ENCODE assay signal across 24 cellular contexts in the genomic region with DNA sequence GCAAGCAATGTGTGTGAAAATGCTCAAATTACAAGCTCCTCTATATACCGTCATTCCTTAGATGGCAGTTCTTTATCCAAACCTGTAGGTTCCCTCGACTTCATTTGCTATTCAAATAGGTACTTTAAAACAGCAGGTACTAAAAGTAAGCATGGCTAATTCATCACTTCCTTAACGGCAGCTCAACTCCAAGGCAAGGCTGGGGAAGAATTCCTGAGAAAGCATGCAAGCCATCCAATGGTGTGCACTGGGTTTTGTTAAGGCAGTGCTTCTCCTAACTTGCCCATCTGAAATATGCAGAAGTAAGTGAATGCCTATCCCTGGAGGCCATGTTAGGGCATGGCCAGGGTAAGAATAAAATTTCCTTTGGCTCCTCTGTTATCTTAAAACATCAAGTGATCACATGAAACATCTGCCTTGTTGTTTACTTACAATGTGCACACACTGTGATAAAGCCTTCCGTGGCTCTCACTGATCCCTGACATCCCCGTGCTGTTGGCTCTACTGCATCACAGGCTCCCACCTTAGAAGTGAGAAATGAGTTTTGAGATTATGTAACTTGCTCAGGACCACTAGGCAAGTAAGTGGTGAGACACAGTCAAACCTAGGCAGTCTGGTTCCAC. TPM values are rescaled to one million over a fixed set of nuclear protein-coding genes. Genes with fewer than 3 reads are reported as not detected.
DNase-seq lines count a peak whose midpoint lies in the region; ATAC-seq and TF ChIP-seq lines count a peak whose summit lies in the region.
"Had no signal": no experiment of that assay in that cellular context is flagged by ENCODE, and none has a peak within 500 bp of the region (broad histone marks: within the 10 kb centered on the region; RNA-seq: fewer than 3 reads in every experiment).

No MANE protein-coding gene starts in this region.

- peaks cover 2% of the 10 kb centered on the region for H3K4me1 ChIP-seq in NT2/D1 (ENCODE audit: insufficient read depth, insufficient read length)
- H3K4me1 ChIP-seq in mucosa of descending colon (ENCODE audit: low read depth): peaks cover 25% of the 10 kb centered on the region
- no peaks in the 10 kb centered on the region for H3K4me1 ChIP-seq in gastrocnemius medialis
- H3K4me1 ChIP-seq: esophagus squamous epithelium, testis had no signal

- TF ChIP-seq CTCF in mucosa of descending colon (IDR thresholded peaks at IDR 0.05) (no peak), gastrocnemius medialis (IDR thresholded peaks at IDR 0.05 in 4 of 5, conservative IDR thresholded peaks at IDR 0.05 in 1 of 5) (no peak)

- H3K9me3 ChIP-seq in NT2/D1 (ENCODE audit: insufficient read depth, low read length) (no peaks in the 10 kb centered on the region), mucosa of descending colon (no peaks in the 10 kb centered on the region), gastrocnemius medialis (no peaks in the 10 kb centered on the region)
- H3K9me3 ChIP-seq: esophagus squamous epithelium, testis had no signal

- no peak overlapping the region for H3K9ac ChIP-seq in NT2/D1 (ENCODE audit: insufficient read length, low read depth)

- H3K27me3 ChIP-seq in H7 (ENCODE audit: control insufficient read depth, insufficient read depth, low read length) (no peaks in the 10 kb centered on the region), NT2/D1 (ENCODE audit: insufficient read depth, insufficient read length) (no peaks in the 10 kb centered on the region), gastrocnemius medialis (no peaks in the 10 kb centered on the region)
- H3K27me3 ChIP-seq: esophagus squamous epithelium, testis had no signal

- no peak overlapping the region for H3K27ac ChIP-seq in gastrocnemius medialis
- H3K27ac ChIP-seq: esophagus squamous epithelium, testis, WERI-Rb-1 had no signal

- intact Hi-C loops in mucosa of descending colon (cut with DNase I, micrococcal nuclease) (no loop called here), gastrocnemius medialis (cut with DNase I; ENCODE audit: low total_unique reads) (no loop called here)

- ATAC-seq in mucosa of descending colon: peak; percentile 25
- ATAC-seq in gastrocnemius medialis: no peak
- ATAC-seq: effector memory CD8-positive, alpha-beta T cell; stimulated activated naive B cell treated with anti-CD40 and anti-IgM and Interleukin-4, amounts not matched to agents 10 μg/mL and 1 μg/mL and 100 μg/mL, for 72 hours had no signal

- no peaks in the 10 kb centered on the region for H3K36me3 ChIP-seq in H7 (replicated peaks; ENCODE audit: control insufficient read depth, insufficient read depth, low read length)
- peaks cover 26% of the 10 kb centered on the region for H3K36me3 ChIP-seq in NT2/D1 (ENCODE audit: insufficient read depth, insufficient read length, low read length)
- peaks cover 3% of the 10 kb centered on the region for H3K36me3 ChIP-seq in mucosa of descending colon (ENCODE audit: low read depth)
- no peaks in the 10 kb centered on the region for H3K36me3 ChIP-seq in gastrocnemius medialis

- H3K4me3 ChIP-seq in H7 (ENCODE audit: insufficient read depth, low read depth, low read length): no peak overlapping the region
- H3K4me3 ChIP-seq in NT2/D1 (ENCODE audit: insufficient read length, low read depth): no peak overlapping the region
- H3K4me3 ChIP-seq in mucosa of descending colon: no peak overlapping the region
- H3K4me3 ChIP-seq in gastrocnemius medialis: no peak overlapping the region
- H3K4me3 ChIP-seq: esophagus squamous epithelium, lung, smooth muscle cell, testis had no signal

- no peak for TF ChIP-seq POLR2A in gastrocnemius medialis (IDR thresholded peaks at IDR 0.05)

- DNase-seq in H7 (peak; percentile 47), NT2/D1 (ENCODE audit: low read depth, low spot score) (peak; percentile 67), iPS DF 19.7 (ENCODE audit: low read depth, low spot score) (peak; percentile 78), mucosa of descending colon (no peak), gastrocnemius medialis (no peak), NCI-H2029 (lab: John Stamatoyannopoulos, UW) (no peak)
- no peak for DNase-seq in activated CD4-positive, alpha-beta T cell treated with anti-CD3 and anti-CD28 coated beads for 4 hours
- DNase-seq: activated CD4-positive, alpha-beta T cell treated with anti-CD3 and anti-CD28 coated beads, Interleukin-2, amount 50 U/mL, for 48 hours; activated gamma-delta T cell treated with Interleukin-2 at 50 U/mL for 16 hours; activated T-cell treated with anti-CD3 and anti-CD28 coated beads for 4 hours; CD4-positive, alpha-beta memory T cell; effector memory CD8-positive, alpha-beta T cell; esophagus squamous epithelium; glutamatergic neuron; NCI-H1048; NCI-H1930; NCI-H524; RPMI8226; stimulated activated CD4-positive, alpha-beta T cell treated with anti-CD3 and anti-CD28 coated beads, Interleukin-2, amount 100 ng/mL, for 48 hours; stimulated activated naive B cell treated with anti-CD40 and anti-IgM and Interleukin-4, amounts not matched to agents 10 μg/mL and 1 μg/mL and 100 μg/mL, for 72 hours; testis; WERI-Rb-1 had no signal

- in situ Hi-C loops in gastrocnemius medialis (cut with MboI; ENCODE audit: low sequenced_read_pairs in 4 of 4): no loop called here

RNA-seq across cellular contexts. Expression of gene SMCO4, which starts 52.1 kb away (rescaled TPM):
- total RNA-seq in H7 (2014; rRNA removed; shearing (Covaris generic)): 57.6 and 84.9 TPM in 2 replicates
- total RNA-seq in mucosa of descending colon (10 to 100 TPM; 37.5 to 75.4 (median 41.5) TPM), gastrocnemius medialis (10 to 100 TPM in 2 of 4 donors, 1 to 10 TPM in 2; 3.1 to 18.1 (median 10.2) TPM)

Comparison
In these comparisons a context has a peak if more than half of its experiments do, and no peak if none do; other contexts are left out.
1. DNase-seq: peak in H7 (single experiment), NT2/D1 (single experiment) and iPS DF 19.7 (single experiment); none in mucosa of descending colon (0 of 3), gastrocnemius medialis (0 of 2), activated CD4-positive, alpha-beta T cell treated with anti-CD3 and anti-CD28 coated beads for 4 hours (0 of 2) and NCI-H2029 (single experiment).